Comparison of ENCODE assay signal across 24 cellular contexts in the genomic region with DNA sequence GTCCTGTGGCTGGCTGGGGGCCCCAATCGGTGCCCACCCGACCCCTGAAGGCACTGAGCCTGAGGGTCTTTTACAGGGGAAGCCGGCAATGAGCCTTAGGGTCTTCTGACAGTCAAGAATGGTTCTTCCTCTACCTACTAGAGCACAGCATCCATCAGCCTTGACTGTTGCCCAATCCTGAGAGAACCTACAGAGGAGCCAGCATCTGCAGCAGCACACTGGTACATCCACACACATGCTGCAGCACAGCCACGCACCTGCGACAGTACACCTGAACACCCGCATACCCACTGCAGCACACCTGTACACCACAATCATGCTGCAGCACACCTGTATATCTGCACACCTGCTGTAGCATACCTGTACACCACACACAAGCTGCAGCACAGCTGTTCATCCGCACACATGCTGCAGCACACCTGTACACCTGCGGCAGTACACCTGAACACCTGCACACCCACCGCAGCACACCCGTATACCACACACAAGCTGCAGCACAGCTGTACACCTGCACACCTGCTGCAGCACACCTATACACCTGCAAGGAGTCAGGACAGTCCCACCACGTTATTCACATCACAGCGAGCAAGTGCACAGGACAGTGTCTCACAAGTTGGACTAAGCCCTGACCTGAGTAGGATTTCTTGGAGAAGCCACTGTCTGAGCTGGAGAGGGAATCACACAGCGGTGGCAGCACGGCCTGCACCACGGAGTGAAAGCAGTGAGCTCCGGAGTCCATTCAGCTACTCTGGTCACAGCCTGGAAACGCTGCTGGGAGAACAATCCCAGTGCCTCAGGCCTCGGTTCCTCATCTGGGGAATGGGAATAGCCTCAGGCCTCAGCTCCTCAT. TPM values are rescaled to one million over a fixed set of nuclear protein-coding genes. Genes with fewer than 3 reads are reported as not detected.
DNase-seq lines count a peak whose midpoint lies in the region; ATAC-seq lines count a peak whose summit lies in the region.
"Had no signal": no experiment of that assay in that cellular context is flagged by ENCODE, and none has a peak within 500 bp of the region (broad histone marks: within the 10 kb centered on the region; RNA-seq: fewer than 3 reads in every experiment).

No MANE protein-coding gene starts in this region.

- ATAC-seq in activated CD4-positive, CD25-positive, alpha-beta regulatory T cell treated with anti-CD3 and anti-CD28 coated beads, Interleukin-2, amount 50 U/mL, for 24 hours: no peak
- ATAC-seq in left ventricle myocardium superior (no peak), sciatic nerve (no peak), HG02852 (IDR thresholded peaks at IDR 0.05; ENCODE audit: unreplicated experiment) (no peak), HG02759 (IDR thresholded peaks at IDR 0.05; ENCODE audit: unreplicated experiment) (no peak)

- intact Hi-C loops in left ventricle myocardium superior (cut with micrococcal nuclease): no loop called here
- intact Hi-C loops in sciatic nerve (cut with DNase I): no loop called here

- DNase-seq in activated CD4-positive, CD25-positive, alpha-beta regulatory T cell treated with anti-CD3 and anti-CD28 coated beads, Interleukin-2, amount 50 U/mL, for 72 hours: peak; percentile 21
- DNase-seq in M059J (ENCODE audit: low read depth): peak; percentile 5
- peak; percentile 15 for DNase-seq in left ventricle myocardium superior
- peak; percentile 38 for DNase-seq in sciatic nerve (ENCODE audit: low spot score)
- DNase-seq in NCI-H748 treated with DMSO at 0.1 percent for 48 hours (lab: John Stamatoyannopoulos, UW): no peak
- DNase-seq: 8988T; activated CD4-positive, CD25-positive, alpha-beta regulatory T cell; activated naive CD8-positive, alpha-beta T cell treated with anti-CD3 and anti-CD28 coated beads, Interleukin-2, amount 10 ng/mL, durations not matched to agents 7 days and 5 days; DMS 273 treated with DMSO at 0.1 percent for 48 hours; HCEC 1CT; NCI-H1092 treated with DMSO at 0.1 percent for 48 hours; NCI-H2029; NCI-H2227 treated with DMSO at 0.1 percent for 48 hours; nucleus accumbens; stimulated activated CD4-positive, alpha-beta T cell treated with anti-CD3 and anti-CD28 coated beads, Interleukin-4, amount 100 ng/mL, for 24 hours; stimulated activated naive CD4-positive, alpha-beta T cell; SW 1271; T1000 had no signal

RNA-seq across cellular contexts. Expression of a gene that starts 56.4 kb away (rescaled TPM):
- not detected in 2 replicates for total RNA-seq in M059J (2014; rRNA removed; shearing (Covaris generic))
- total RNA-seq in left ventricle myocardium superior: 21.3 TPM
- 2.0 TPM for total RNA-seq in sciatic nerve
- total RNA-seq: epithelial cell of proximal tubule, fibroblast of villous mesenchyme, myocyte had no signal
